ENCODE assay signal across 16 cellular contexts in the genomic region with DNA sequence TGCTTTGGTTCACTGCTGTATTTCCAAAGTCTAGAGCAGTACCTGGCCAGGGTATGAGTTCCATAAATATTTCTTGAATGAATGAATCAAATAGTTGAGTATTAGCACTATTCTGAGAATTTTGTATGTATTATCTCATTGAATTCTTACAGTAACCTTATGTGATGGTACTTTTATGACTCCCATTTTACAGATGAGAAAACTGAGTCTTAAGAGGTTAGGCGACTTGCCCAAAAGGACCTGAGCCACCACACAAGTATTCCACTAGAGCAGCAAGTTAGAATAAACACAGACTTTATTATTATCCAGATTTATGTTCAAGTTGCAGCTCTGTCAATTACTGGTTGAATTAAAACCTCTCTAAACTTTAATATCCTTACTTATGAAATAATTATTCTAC. TPM values are rescaled to one million over a fixed set of nuclear protein-coding genes. Genes with fewer than 3 reads are reported as not detected.
DNase-seq lines count a peak whose midpoint lies in the region; ATAC-seq, FAIRE-seq and TF ChIP-seq lines count a peak whose summit lies in the region.
"Had no signal": no experiment of that assay in that cellular context is flagged by ENCODE, and none has a peak within 500 bp of the region (broad histone marks: within the 10 kb centered on the region; RNA-seq: fewer than 3 reads in every experiment).

No MANE protein-coding gene starts in this region.

- H3K36me3 ChIP-seq in heart left ventricle (peaks cover 0 to 3% (median 0%) of the 10 kb centered on the region in 9 donors), pancreas (no peaks in the 10 kb centered on the region), uterus (no peaks in the 10 kb centered on the region)

- TF ChIP-seq CTCF in heart left ventricle (IDR thresholded peaks at IDR 0.05) (no peak), dorsolateral prefrontal cortex (IDR thresholded peaks at IDR 0.05 in 54 of 56, conservative IDR thresholded peaks at IDR 0.05 in 2 of 56; ENCODE audit: low read depth in 1 of 56, partially characterized antibody in 56 of 56) (no peak), pancreas (IDR thresholded peaks at IDR 0.05) (no peak), uterus (IDR thresholded peaks at IDR 0.05) (no peak)

- no peaks in the 10 kb centered on the region for H3K9me3 ChIP-seq in heart left ventricle
- no peaks in the 10 kb centered on the region for H3K9me3 ChIP-seq in pancreas
- no peaks in the 10 kb centered on the region for H3K9me3 ChIP-seq in uterus

- H3K4me1 ChIP-seq in heart left ventricle (peaks cover 8 to 95% (median 80%) of the 10 kb centered on the region in 12 donors), pancreas (peaks cover 6 to 39% (median 35%) of the 10 kb centered on the region in 3 donors), uterus (peaks cover 9 to 15% of the 10 kb centered on the region in 2 donors)

- TF ChIP-seq POLR2A in heart left ventricle (IDR thresholded peaks at IDR 0.05) (no peak), uterus (IDR thresholded peaks at IDR 0.05) (no peak)

- no peak overlapping the region for H3K4me3 ChIP-seq in heart left ventricle
- no peak overlapping the region for H3K4me3 ChIP-seq in dorsolateral prefrontal cortex
- no peak overlapping the region for H3K4me3 ChIP-seq in pancreas
- H3K4me3 ChIP-seq in uterus = no peak overlapping the region

- intact Hi-C loops in heart left ventricle (cut with DNase I) (loop anchor here in 1 of 10 donors (5.0 kb wide), 1 partner anchor 33 kb away; no protein-coding TSS in a partner anchor), cardiac septum (cut with DNase I) (no loop called here), dorsolateral prefrontal cortex (cut with DNase I) (no loop called here), pancreas (cut with DNase I) (no loop called here), uterus (cut with DNase I; ENCODE audit: low total_unique reads) (no loop called here)

- H3K27ac ChIP-seq in heart left ventricle (peak overlapping the region; percentile 75 to 91 (median 84)), dorsolateral prefrontal cortex (peak overlapping the region in 53 of 59 donors; percentile 12 to 93 (median 84)), pancreas (peak overlapping the region; percentile 58 to 87 (median 79)), uterus (peak overlapping the region; percentile 77 to 83)

- H3K27me3 ChIP-seq in heart left ventricle (no peaks in the 10 kb centered on the region), dorsolateral prefrontal cortex (no peaks in the 10 kb centered on the region), pancreas (no peaks in the 10 kb centered on the region), uterus (no peaks in the 10 kb centered on the region)

- ATAC-seq in heart left ventricle (no peak), pancreas (no peak), GM21515 (IDR thresholded peaks at IDR 0.05; ENCODE audit: unreplicated experiment) (no peak)
- ATAC-seq: PC-3 had no signal

- no peak for FAIRE-seq in pancreas (lab: Jason Lieb, UNC)
- FAIRE-seq: small intestine, urothelium cell line had no signal

- 96 to 100% (median 99%) methylated on average over 1 of the region's 1 CpG for WGBS in heart left ventricle, 4 donors
- WGBS in pancreas, 2 donors = 100% methylated on average over 1 of the region's 1 CpG

- DNase-seq in heart left ventricle (no peak), cardiac septum (ENCODE audit: low spot score) (no peak), dorsolateral prefrontal cortex (no peak), pancreas (no peak), uterus (no peak), NCI-H2227 (lab: John Stamatoyannopoulos, UW; ENCODE audit: unreplicated experiment) (no peak)
- DNase-seq in central memory CD4-positive, alpha-beta T cell = no peak
- DNase-seq: activated CD4-positive, alpha-beta T cell treated with anti-CD3 and anti-CD28 coated beads, Interleukin-2, amount 50 U/mL, for 48 hours; CD8-positive, alpha-beta memory T cell; immature natural killer cell; NCI-H774; nucleus accumbens; PC-3; small intestine had no signal

RNA-seq across cellular contexts. Expression of gene CRTC3, which starts 29.4 kb away (rescaled TPM):
- total RNA-seq in heart left ventricle = 10 to 100 TPM; 21.5 to 42.2 (median 26.8) TPM
- 10 to 100 TPM; 12.0 to 22.6 TPM for polyA plus RNA-seq in heart left ventricle
- 30.4 TPM for total RNA-seq in cardiac septum
- 100 to 1,000 TPM in 1 of 120 experiments, 10 to 100 TPM in 119; 33.6 to 101 (median 56.1) TPM for total RNA-seq in dorsolateral prefrontal cortex
- total RNA-seq in pancreas = 10 to 100 TPM; 10.0 to 17.6 (median 11.9) TPM
- polyA plus RNA-seq in pancreas = 10 to 100 TPM in 1 of 2 donors, 1 to 10 TPM in 1; 7.1 to 11.1 TPM
- 10 to 100 TPM; 18.4 to 89.4 (median 40.9) TPM for total RNA-seq in uterus
